In genomic region chr15:85379403-85380131, GRCh38 we compare ENCODE assay signal across 8 cellular contexts. TPM values are rescaled to one million over a fixed set of nuclear protein-coding genes. Genes with fewer than 3 reads are reported as not detected.
A peak's percentile ranks its signal among the peaks of the same experiment; 100 is the strongest.
DNase-seq lines count a peak whose midpoint lies in the region; ATAC-seq and TF ChIP-seq lines count a peak whose summit lies in the region.

No MANE protein-coding gene starts in this region.

- H3K4me3 ChIP-seq in upper lobe of left lung = peak overlapping the region; percentile 23 to 95 (median 82)

- TF ChIP-seq POLR2A in upper lobe of left lung (IDR thresholded peaks at IDR 0.05) = no peak

- intact Hi-C loops in natural killer cell (cut with micrococcal nuclease) = loop anchor here (2.0 to 5.0 kb wide), 2 partner anchors 33 to 203 kb away; no protein-coding TSS in a partner anchor

- ATAC-seq in natural killer cell (peak; percentile 9 to 21 (median 10)), upper lobe of left lung (ENCODE audit: low FRiP score in 2 of 2) (no peak)

- TF ChIP-seq CTCF in natural killer cell (IDR thresholded peaks at IDR 0.05) (no peak), upper lobe of left lung (IDR thresholded peaks at IDR 0.05) (no peak)

- peak in 1 of 4 donors; percentile 3 for TF ChIP-seq EP300 in upper lobe of left lung (IDR thresholded peaks at IDR 0.05)

- H3K27me3 ChIP-seq in upper lobe of left lung = no peaks in the 10 kb centered on the region

- H3K27ac Mint-ChIP-seq in natural killer cell = peak overlapping the region; percentile 90 to 95

- peak overlapping the region; percentile 92 for H3K4me3 Mint-ChIP-seq in natural killer cell

- H3K4me1 ChIP-seq in upper lobe of left lung = peaks cover 16 to 35% (median 25%) of the 10 kb centered on the region in 4 donors

- DNase-seq in activated CD4-positive, CD25-positive, alpha-beta regulatory T cell treated with anti-CD3 and anti-CD28 coated beads, Interleukin-2, amount 50 U/mL, for 72 hours = peak; percentile 50
- no peak for DNase-seq in activated CD4-positive, CD25-positive, alpha-beta regulatory T cell (lab: John Stamatoyannopoulos, UW)
- peak; percentile 40 for DNase-seq in UCSD-AML1 (lab: John Stamatoyannopoulos, UW; ENCODE audit: unreplicated experiment)
- DNase-seq in effector CD4-positive, alpha-beta T cell = peak; percentile 36
- DNase-seq in natural killer cell = peak; percentile 48
- DNase-seq in upper lobe of left lung = peak in 1 of 2 donors; percentile 26
- no peak for DNase-seq in T1000 (lab: John Stamatoyannopoulos, UW)
- no peak for DNase-seq in cortex of kidney (lab: John Stamatoyannopoulos, UW)

- no peaks in the 10 kb centered on the region for H3K36me3 Mint-ChIP-seq in natural killer cell

- H3K27me3 Mint-ChIP-seq in natural killer cell (ENCODE audit: low read depth in 2 of 2) = peaks cover 13 to 17% of the 10 kb centered on the region in 2 donors

- WGBS in upper lobe of left lung, 2 donors = 6 to 8% methylated on average over 19 of the region's 19 CpGs

- no peaks in the 10 kb centered on the region for H3K36me3 ChIP-seq in upper lobe of left lung

- peak overlapping the region; percentile 91 to 96 (median 94) for H3K27ac ChIP-seq in upper lobe of left lung

- H3K4me1 Mint-ChIP-seq in natural killer cell = peaks cover 34 to 37% of the 10 kb centered on the region in 2 donors

- H3K9me3 ChIP-seq in upper lobe of left lung = no peaks in the 10 kb centered on the region

- no peaks in the 10 kb centered on the region for H3K9me3 Mint-ChIP-seq in natural killer cell

RNA-seq across cellular contexts. Expression of gene AKAP13, which starts 0.8 kb away (rescaled TPM):
- total RNA-seq in natural killer cell (100 to 1,000 TPM; 573 to 661 (median 647) TPM), upper lobe of left lung (1,000 to 10,000 TPM in 1 of 6 donors, 100 to 1,000 TPM in 5; 329 to 1,278 (median 748) TPM)

Comparison
In these comparisons a context has a peak if more than half of its experiments do, and no peak if none do; other contexts are left out.
1. DNase-seq: peak in activated CD4-positive, CD25-positive, alpha-beta regulatory T cell treated with anti-CD3 and anti-CD28 coated beads, Interleukin-2, amount 50 U/mL, for 72 hours (single experiment), UCSD-AML1 (single experiment), effector CD4-positive, alpha-beta T cell (single experiment) and natural killer cell (single experiment); none in activated CD4-positive, CD25-positive, alpha-beta regulatory T cell (0 of 4), T1000 (single experiment) and cortex of kidney (single experiment).
2. ATAC-seq: peak in natural killer cell (3 of 3); none in upper lobe of left lung (0 of 2).